ENCODE assay signal across 8 cellular contexts in the genomic region with DNA sequence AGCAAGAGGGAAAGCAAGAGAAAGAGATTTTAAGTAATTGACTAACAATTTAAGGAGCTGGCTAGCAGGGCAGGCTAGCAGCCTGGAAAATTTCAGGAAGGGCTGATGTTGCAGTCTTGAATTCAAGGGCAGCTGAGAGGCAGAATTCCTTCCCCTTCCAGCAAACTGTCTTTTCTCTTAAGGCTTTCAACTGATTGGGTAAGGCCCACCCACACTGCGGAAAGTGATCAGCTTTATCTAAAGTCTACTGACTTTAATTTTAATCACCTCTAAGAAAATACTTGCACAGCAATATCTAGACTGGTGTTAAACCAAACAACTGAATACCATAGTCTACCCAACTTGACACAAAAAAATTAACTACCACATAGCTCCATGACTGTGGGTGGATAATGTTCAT.
"Had no signal": no experiment of that assay in that cellular context is flagged by ENCODE, and none has a peak within 500 bp of the region (broad histone marks: within the 10 kb centered on the region; RNA-seq: fewer than 3 reads in every experiment).

No MANE protein-coding gene starts in this region.

- H3K9me3 Mint-ChIP-seq: GM23338, H9, HFFc6 had no signal

- H3K27ac Mint-ChIP-seq: GM23338, HFFc6, IgD-negative memory B cell had no signal

- FAIRE-seq: H1, H54, HTR-8/SVneo had no signal

- H3K4me2 ChIP-seq: GM23338 had no signal

- DNase-seq: H9, HCEC 1CT, HFFc6 had no signal

- H3K27me3 Mint-ChIP-seq: IgD-negative memory B cell had no signal

- ATAC-seq: GM23338 had no signal

- H3K4me3 Mint-ChIP-seq: GM23338, H9, HFFc6, IgD-negative memory B cell had no signal

- H3K4me3 ChIP-seq: GM23338 had no signal

- H2AFZ ChIP-seq: GM23338 had no signal
